In genomic region chr13:34166406-34166805, GRCh38 we compare ENCODE assay signal across 34 cellular contexts.
"Had no signal": no experiment of that assay in that cellular context is flagged by ENCODE, and none has a peak within 500 bp of the region (broad histone marks: within the 10 kb centered on the region; RNA-seq: fewer than 3 reads in every experiment).

No MANE protein-coding gene starts in this region.

- DNase-seq: activated B cell treated with CpG ODN at 0.5 μM for 24 hours; activated CD4-positive, alpha-beta memory T cell treated with anti-CD3 and anti-CD28 coated beads for 36 hours; activated CD4-positive, alpha-beta T cell treated with anti-CD3 and anti-CD28 coated beads for 4 hours; activated CD4-positive, alpha-beta T cell treated with anti-CD3 and anti-CD28 coated beads, Interleukin-2, amount 10 ng/mL, durations not matched to agents 24 days and 14 days; activated CD4-positive, alpha-beta T cell treated with anti-CD3 and anti-CD28 coated beads, Interleukin-2, amount 50 U/mL, for 1 hour; activated CD4-positive, alpha-beta T cell treated with anti-CD3 and anti-CD28 coated beads, Interleukin-2, amount 50 U/mL, for 4 hours; activated CD4-positive, CD25-positive, alpha-beta regulatory T cell treated with anti-CD3 and anti-CD28 coated beads, Interleukin-2, amount 50 U/mL, for 72 hours; activated CD8-positive, alpha-beta memory T cell treated with anti-CD3 and anti-CD28 coated beads, Interleukin-2, amount 50 U/mL, for 4 hours; activated CD8-positive, alpha-beta T cell treated with anti-CD3 and anti-CD28 coated beads for 36 hours; activated effector memory CD4-positive, alpha-beta T cell treated with anti-CD3 and anti-CD28 coated beads, Interleukin-2, amount 50 U/mL, for 16 hours; activated gamma-delta T cell treated with Interleukin-2 at 50 U/mL for 16 hours; activated naive CD4-positive, alpha-beta T cell; activated naive CD4-positive, alpha-beta T cell treated with anti-CD3 and anti-CD28 coated beads for 36 hours; activated naive CD4-positive, alpha-beta T cell treated with anti-CD3 and anti-CD28 coated beads, Interleukin-2, amount 50 U/mL, for 16 hours; activated naive CD8-positive, alpha-beta T cell treated with anti-CD3 and anti-CD28 coated beads for 36 hours; activated T-cell treated with anti-CD3 and anti-CD28 coated beads for 4 hours; activated T-cell treated with anti-CD3 and anti-CD28 coated beads, Interleukin-2, amount 50 U/mL, for 1 hour; activated T-cell treated with anti-CD3 and anti-CD28 coated beads, Interleukin-2, amount 50 U/mL, for 4 hours; activated T-cell treated with anti-CD3 and anti-CD28 coated beads, Interleukin-2, amount 50 U/mL, for 72 hours; adrenal gland; amniotic stem cell; aorta; caudate nucleus; cerebellar nuclear complex; T-helper 2 cell; T-helper 9 cell had no signal

- H3K27ac ChIP-seq: adrenal gland, cardiac muscle cell had no signal

- H3K27me3 Mint-ChIP-seq: activated B cell treated with CpG ODN at 0.5 μM for 24 hours; activated CD4-positive, alpha-beta memory T cell treated with anti-CD3 and anti-CD28 coated beads for 36 hours; central memory CD8-positive, alpha-beta T cell had no signal

- H3K27me3 ChIP-seq: adrenal gland, cardiac muscle cell had no signal

- H3K36me3 ChIP-seq: adrenal gland, cardiac muscle cell had no signal

- H3K4me3 Mint-ChIP-seq: activated B cell treated with CpG ODN at 0.5 μM for 24 hours; activated CD4-positive, alpha-beta memory T cell treated with anti-CD3 and anti-CD28 coated beads for 36 hours; activated CD4-positive, alpha-beta T cell treated with anti-CD3 and anti-CD28 coated beads, Interleukin-2, amount 10 ng/mL, durations not matched to agents 24 days and 14 days; activated CD8-positive, alpha-beta T cell treated with anti-CD3 and anti-CD28 coated beads for 36 hours; activated naive CD4-positive, alpha-beta T cell treated with anti-CD3 and anti-CD28 coated beads for 36 hours; activated naive CD8-positive, alpha-beta T cell treated with anti-CD3 and anti-CD28 coated beads for 36 hours; activated T-cell treated with anti-CD3 and anti-CD28 coated beads, Interleukin-2, amount 50 U/mL, for 4 hours; activated T-cell treated with anti-CD3 and anti-CD28 coated beads, Interleukin-2, amount 50 U/mL, for 72 hours; activated T-helper 1 cell treated with anti-CD3 and anti-CD28 coated beads, Interleukin-12 subunit alpha, Interleukin-12 subunit beta, Interleukin-2, Interleukin-4 antibody, amounts not matched to agents 30 ng/mL and 10 ng/mL and 1 ng/mL, durations not matched to agents 14 hours and 24 hours and 36 hours; activated T-helper 17 cell treated with anti-CD3 and anti-CD28 coated beads, Interleukin-2, amount 50 U/mL, for 72 hours; brain; central memory CD8-positive, alpha-beta T cell; T-helper 1 cell treated with Interleukin-12 subunit alpha and Interleukin-12 subunit beta and Interleukin-4 antibody, amounts not matched to agents 30 μg/mL and 1 μg/mL, for 36 hours; T-helper 2 cell treated with Interferon-gamma antibody and Interleukin-4, amounts not matched to agents 5 μg/mL and 100 μg/mL, for 36 hours had no signal

- H3K36me3 Mint-ChIP-seq: activated CD4-positive, alpha-beta memory T cell treated with anti-CD3 and anti-CD28 coated beads for 36 hours; activated naive CD4-positive, alpha-beta T cell treated with anti-CD3 and anti-CD28 coated beads, Interleukin-2, amount 50 U/mL, for 72 hours; activated naive CD8-positive, alpha-beta T cell treated with anti-CD3 and anti-CD28 coated beads for 36 hours; brain had no signal

- H3K4me3 ChIP-seq: adrenal gland, cardiac muscle cell had no signal

- H3K9me3 ChIP-seq: adrenal gland had no signal

- ATAC-seq: activated CD8-positive, alpha-beta T cell treated with anti-CD3 and anti-CD28 coated beads for 36 hours; activated naive CD4-positive, alpha-beta T cell treated with anti-CD3 and anti-CD28 coated beads, Interleukin-2, amount 50 U/mL, for 72 hours; activated T-cell treated with anti-CD3 and anti-CD28 coated beads, Interleukin-2, amount 50 U/mL, for 4 hours; activated T-cell treated with anti-CD3 and anti-CD28 coated beads, Interleukin-2, amount 50 U/mL, for 72 hours; activated T-helper 17 cell treated with anti-CD3 and anti-CD28 coated beads, Interleukin-2, amount 50 U/mL, for 72 hours had no signal

- H3K27ac Mint-ChIP-seq: activated B cell treated with CpG ODN at 0.5 μM for 24 hours; activated CD4-positive, alpha-beta memory T cell treated with anti-CD3 and anti-CD28 coated beads for 36 hours; activated CD4-positive, alpha-beta T cell treated with anti-CD3 and anti-CD28 coated beads, Interleukin-2, amount 10 ng/mL, durations not matched to agents 24 days and 14 days; activated CD8-positive, alpha-beta T cell treated with anti-CD3 and anti-CD28 coated beads for 36 hours; activated naive CD4-positive, alpha-beta T cell treated with anti-CD3 and anti-CD28 coated beads for 36 hours; activated naive CD4-positive, alpha-beta T cell treated with anti-CD3 and anti-CD28 coated beads, Interleukin-2, amount 50 U/mL, for 72 hours; activated naive CD8-positive, alpha-beta T cell treated with anti-CD3 and anti-CD28 coated beads for 36 hours; activated T-cell treated with anti-CD3 and anti-CD28 coated beads, Interleukin-2, amount 50 U/mL, for 72 hours; activated T-helper 1 cell treated with anti-CD3 and anti-CD28 coated beads, Interleukin-12 subunit alpha, Interleukin-12 subunit beta, Interleukin-2, Interleukin-4 antibody, amounts not matched to agents 30 ng/mL and 10 ng/mL and 1 ng/mL, durations not matched to agents 14 hours and 24 hours and 36 hours; activated T-helper 17 cell treated with anti-CD3 and anti-CD28 coated beads, Interleukin-2, amount 50 U/mL, for 72 hours; brain; T-helper 1 cell treated with Interleukin-12 subunit alpha and Interleukin-12 subunit beta and Interleukin-4 antibody, amounts not matched to agents 30 μg/mL and 1 μg/mL, for 36 hours; T-helper 2 cell treated with Interferon-gamma antibody and Interleukin-4, amounts not matched to agents 5 μg/mL and 100 μg/mL, for 36 hours had no signal

- H3K9me3 Mint-ChIP-seq: activated B cell treated with CpG ODN at 0.5 μM for 24 hours; activated CD4-positive, alpha-beta memory T cell treated with anti-CD3 and anti-CD28 coated beads for 36 hours; activated CD4-positive, alpha-beta T cell treated with anti-CD3 and anti-CD28 coated beads, Interleukin-2, amount 10 ng/mL, durations not matched to agents 24 days and 14 days; activated CD8-positive, alpha-beta T cell treated with anti-CD3 and anti-CD28 coated beads for 36 hours; activated naive CD4-positive, alpha-beta T cell treated with anti-CD3 and anti-CD28 coated beads for 36 hours; activated naive CD4-positive, alpha-beta T cell treated with anti-CD3 and anti-CD28 coated beads, Interleukin-2, amount 50 U/mL, for 72 hours; activated naive CD8-positive, alpha-beta T cell treated with anti-CD3 and anti-CD28 coated beads for 36 hours; activated T-cell treated with anti-CD3 and anti-CD28 coated beads, Interleukin-2, amount 50 U/mL, for 4 hours; activated T-helper 1 cell treated with anti-CD3 and anti-CD28 coated beads, Interleukin-12 subunit alpha, Interleukin-12 subunit beta, Interleukin-2, Interleukin-4 antibody, amounts not matched to agents 30 ng/mL and 10 ng/mL and 1 ng/mL, durations not matched to agents 14 hours and 24 hours and 36 hours; activated T-helper 17 cell treated with anti-CD3 and anti-CD28 coated beads, Interleukin-2, amount 50 U/mL, for 72 hours; brain; central memory CD8-positive, alpha-beta T cell; T-helper 1 cell treated with Interleukin-12 subunit alpha and Interleukin-12 subunit beta and Interleukin-4 antibody, amounts not matched to agents 30 μg/mL and 1 μg/mL, for 36 hours; T-helper 2 cell treated with Interferon-gamma antibody and Interleukin-4, amounts not matched to agents 5 μg/mL and 100 μg/mL, for 36 hours had no signal

- H3K4me1 Mint-ChIP-seq: activated B cell treated with CpG ODN at 0.5 μM for 24 hours; activated CD4-positive, alpha-beta T cell treated with anti-CD3 and anti-CD28 coated beads, Interleukin-2, amount 10 ng/mL, durations not matched to agents 24 days and 14 days; activated naive CD8-positive, alpha-beta T cell treated with anti-CD3 and anti-CD28 coated beads for 36 hours; activated T-helper 17 cell treated with anti-CD3 and anti-CD28 coated beads, Interleukin-2, amount 50 U/mL, for 72 hours; central memory CD8-positive, alpha-beta T cell had no signal
